ENCODE assay signal across 1 cellular context in the genomic region with DNA sequence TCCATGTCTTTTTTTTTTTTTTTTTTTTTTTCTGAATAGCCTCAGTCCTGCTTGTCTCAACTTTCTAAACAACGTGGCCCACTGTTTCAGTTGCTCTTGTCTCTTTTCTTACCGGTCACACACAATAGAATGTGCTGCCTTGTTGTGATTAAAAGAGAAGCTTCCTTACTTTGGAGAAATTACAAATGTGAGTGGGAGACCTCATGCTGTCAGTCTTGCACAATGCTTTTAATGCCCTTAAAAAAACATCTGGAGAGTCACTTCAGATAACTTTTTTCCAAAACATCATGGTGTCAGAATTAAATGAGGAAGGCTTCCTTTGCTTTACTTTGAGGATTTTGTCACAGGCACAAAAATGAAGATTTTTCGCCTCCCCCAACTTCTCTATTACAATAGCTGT.
A peak's percentile ranks its signal among the peaks of the same experiment; 100 is the strongest.
TF ChIP-seq lines count a peak whose summit lies in the region.

No MANE protein-coding gene starts in this region.

TF ChIP-seq in H1, 55 proteins besides CTCF, POLR2A, EP300 and RAD21:
- 0 out of 2 replicates have a peak, but pooled peaks have one; percentile 10 for TF ChIP-seq CEBPB (IDR thresholded peaks at IDR 0.05; ENCODE audit: low read depth, low read length)
- no peak for TF ChIP-seq SRF (IDR thresholded peaks at IDR 0.05; ENCODE audit: low read depth, low read length)
